ENCODE assay signal across 8 cellular contexts in the genomic region with DNA sequence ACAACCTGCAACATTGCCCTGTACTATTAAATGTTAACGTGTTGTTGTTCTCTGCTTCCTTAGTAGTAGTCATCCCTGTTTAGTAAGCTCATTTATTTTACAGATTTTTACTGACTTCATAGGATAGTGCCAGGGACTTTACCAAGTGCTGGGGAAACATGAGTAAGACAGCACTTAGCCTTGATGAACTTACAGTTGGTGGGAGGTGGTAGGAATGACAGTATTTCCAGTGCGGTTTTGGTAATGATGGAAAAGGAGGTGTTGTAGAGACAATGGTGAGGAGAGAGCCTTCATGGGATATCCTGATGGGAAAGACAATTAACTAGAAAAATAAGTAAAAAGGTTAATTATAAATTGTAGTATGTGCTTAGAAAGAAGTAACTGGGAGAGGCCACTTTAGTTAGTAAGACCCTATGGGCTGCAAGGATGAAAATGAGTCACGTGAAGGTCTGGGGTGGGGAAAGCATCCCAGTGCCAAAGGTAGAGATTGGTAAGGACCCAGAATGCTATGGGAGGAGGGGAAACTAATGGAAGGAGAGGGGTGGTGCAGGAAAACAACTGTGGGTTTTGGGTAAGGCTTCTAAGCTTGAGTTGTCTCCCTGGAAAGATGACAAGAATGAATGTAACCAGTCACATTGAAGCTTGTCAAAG. TPM values are rescaled to one million over a fixed set of nuclear protein-coding genes. Genes with fewer than 3 reads are reported as not detected.
DNase-seq lines count a peak whose midpoint lies in the region; ATAC-seq and TF ChIP-seq lines count a peak whose summit lies in the region.

No MANE protein-coding gene starts in this region.

- no peaks in the 10 kb centered on the region for H3K4me1 ChIP-seq in prostate gland (replicated peaks)

- H3K9me3 ChIP-seq in prostate gland = no peaks in the 10 kb centered on the region

- no peak for TF ChIP-seq CTCF in epithelial cell of esophagus (IDR thresholded peaks at IDR 0.05; ENCODE audit: insufficient read depth, low read depth, low read length, missing control alignments)
- no peak for TF ChIP-seq CTCF in prostate gland (IDR thresholded peaks at IDR 0.05)

- no peaks in the 10 kb centered on the region for H3K36me3 ChIP-seq in prostate gland

- intact Hi-C loops in prostate gland (cut with DNase I) = loop anchor here (5.0 to 10.0 kb wide), 2 partner anchors 68 to 94 kb away; a partner anchor contains a TSS

- H3K4me3 ChIP-seq in epithelial cell of esophagus (ENCODE audit: low read length) = peak overlapping the region; percentile 86
- H3K4me3 ChIP-seq in prostate gland = peak overlapping the region; percentile 85 to 94

- ATAC-seq in HG02884 (IDR thresholded peaks at IDR 0.05; ENCODE audit: unreplicated experiment) = no peak

- H3K27ac ChIP-seq in prostate gland = no peak overlapping the region

- DNase-seq in EH (ENCODE audit: low read depth) (peak; percentile 48), LHCN-M2 (ENCODE audit: low read depth) (peak; percentile 22), epithelial cell of esophagus (ENCODE audit: low read depth) (peak; percentile 45), prostate gland (ENCODE audit: low spot score) (no peak), GM19240 (ENCODE audit: insufficient read length, low spot score) (no peak), COLO668 (lab: John Stamatoyannopoulos, UW; ENCODE audit: unreplicated experiment) (no peak)
- no peak for DNase-seq in activated CD8-positive, alpha-beta memory T cell treated with anti-CD3 and anti-CD28 coated beads, Interleukin-2, amount 50 U/mL, for 4 hours

- no peaks in the 10 kb centered on the region for H3K27me3 ChIP-seq in prostate gland (replicated peaks; ENCODE audit: insufficient read depth)

- no peak for TF ChIP-seq POLR2A in prostate gland (IDR thresholded peaks at IDR 0.05)

- WGBS in prostate gland = 7% methylated on average over 3 of the region's 3 CpGs

RNA-seq across cellular contexts. Expression of a gene that starts 1.7 kb away (rescaled TPM):
- total RNA-seq in LHCN-M2 (2014; rRNA removed) (15.6 and 15.7 TPM in 2 replicates), prostate gland (10 to 100 TPM; 12.4 to 19.8 TPM)
- 3.1 TPM for polyA plus RNA-seq in LHCN-M2 (2012)

Comparison
In these comparisons a context has a peak if more than half of its experiments do, and no peak if none do; other contexts are left out.
1. DNase-seq: peak in EH (single experiment), LHCN-M2 (single experiment) and epithelial cell of esophagus (single experiment); none in prostate gland (single experiment), GM19240 (single experiment), COLO668 (single experiment) and activated CD8-positive, alpha-beta memory T cell treated with anti-CD3 and anti-CD28 coated beads, Interleukin-2, amount 50 U/mL, for 4 hours (single experiment).